Comparison of ENCODE assay signal across 17 cellular contexts in the genomic region with DNA sequence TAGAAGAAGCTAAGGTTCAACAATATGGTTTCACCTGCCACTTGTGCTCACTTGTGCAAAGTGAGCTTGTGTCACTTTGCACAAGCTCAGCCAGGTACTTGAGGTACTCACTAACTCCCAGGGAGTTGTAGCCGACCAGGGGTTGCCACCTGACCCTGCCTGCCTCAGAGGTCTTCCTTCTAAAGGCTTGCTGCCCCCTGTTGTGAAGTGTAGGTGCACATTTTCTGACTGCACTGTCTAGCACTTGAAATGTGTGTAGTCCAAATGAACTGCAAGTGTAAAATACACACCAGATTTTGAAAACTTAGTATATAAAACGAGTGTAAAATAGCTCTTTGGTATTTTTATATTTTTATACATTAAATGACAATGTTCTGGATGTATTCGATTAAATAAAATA.
DNase-seq lines count a peak whose midpoint lies in the region; ATAC-seq, FAIRE-seq and TF ChIP-seq lines count a peak whose summit lies in the region.
"Had no signal": no experiment of that assay in that cellular context is flagged by ENCODE, and none has a peak within 500 bp of the region (broad histone marks: within the 10 kb centered on the region; RNA-seq: fewer than 3 reads in every experiment).

No MANE protein-coding gene starts in this region.

- H3K9me3 ChIP-seq in OCI-LY1 (ENCODE audit: low read length) (no peaks in the 10 kb centered on the region), endothelial cell of umbilical vein (replicated peaks; ENCODE audit: control insufficient read depth, insufficient read depth, low read length) (no peaks in the 10 kb centered on the region)

- ATAC-seq in activated CD4-positive, alpha-beta T cell treated with anti-CD3 and anti-CD28 coated beads for 36 hours, result peak; percentile 36
- ATAC-seq: T-helper 17 cell had no signal

- no peak overlapping the region for H2AFZ ChIP-seq in OCI-LY1 (ENCODE audit: low read length)
- H2AFZ ChIP-seq in endothelial cell of umbilical vein (ENCODE audit: low read depth, low read length), result no peak overlapping the region

- POLR2A ChIA-PET in activated CD4-positive, alpha-beta T cell treated with anti-CD3 and anti-CD28 coated beads for 36 hours (lab: Charles Lee), result no interaction called here
- POLR2A ChIA-PET in endothelial cell of umbilical vein (lab: Charles Lee), result no interaction called here

- intact Hi-C loops in activated CD4-positive, alpha-beta T cell treated with anti-CD3 and anti-CD28 coated beads for 36 hours (cut with DNase I, micrococcal nuclease), result no loop called here
- intact Hi-C loops in endothelial cell of umbilical vein (cut with micrococcal nuclease), result no loop called here

- H4K20me1 ChIP-seq in OCI-LY1 (ENCODE audit: insufficient read depth, low read length), result no peaks in the 10 kb centered on the region
- no peaks in the 10 kb centered on the region for H4K20me1 ChIP-seq in endothelial cell of umbilical vein (replicated peaks; ENCODE audit: control insufficient read depth, extremely low read depth, insufficient read depth, low read length)

- H3K27ac Mint-ChIP-seq in activated CD4-positive, alpha-beta T cell treated with anti-CD3 and anti-CD28 coated beads for 36 hours, result no peak overlapping the region
- no peak overlapping the region for H3K27ac Mint-ChIP-seq in immature natural killer cell
- H3K27ac Mint-ChIP-seq: CD4-positive, alpha-beta T cell; T-helper 17 cell had no signal

- H3K4me1 ChIP-seq in OCI-LY1 (ENCODE audit: insufficient read depth, low read length, severe bottlenecking) (peaks cover 80% of the 10 kb centered on the region), endothelial cell of umbilical vein (ENCODE audit: control insufficient read depth, extremely low read depth, insufficient read depth, low read length) (peaks cover 16% of the 10 kb centered on the region)

- H3K9ac ChIP-seq in OCI-LY1 (ENCODE audit: low read length) (peak overlapping the region; percentile 48), endothelial cell of umbilical vein (replicated peaks; ENCODE audit: extremely low read depth, insufficient read depth, low read length) (no peak overlapping the region)

- FAIRE-seq in endothelial cell of umbilical vein (lab: Jason Lieb, UNC), result no peak
- FAIRE-seq: HTR-8/SVneo had no signal

- H3K79me2 ChIP-seq in OCI-LY1 (ENCODE audit: insufficient read depth, low read length) (no peaks in the 10 kb centered on the region), endothelial cell of umbilical vein (ENCODE audit: control insufficient read depth, insufficient read depth, low read length) (no peaks in the 10 kb centered on the region)

- H3K36me3 Mint-ChIP-seq in activated CD4-positive, alpha-beta T cell treated with anti-CD3 and anti-CD28 coated beads for 36 hours (ENCODE audit: low read depth), result no peaks in the 10 kb centered on the region
- no peaks in the 10 kb centered on the region for H3K36me3 Mint-ChIP-seq in immature natural killer cell

- no peak for TF ChIP-seq POLR2A in endothelial cell of umbilical vein (IDR thresholded peaks at IDR 0.05; ENCODE audit: low read depth, low read length)

- no peak overlapping the region for H3K4me3 Mint-ChIP-seq in activated CD4-positive, alpha-beta T cell treated with anti-CD3 and anti-CD28 coated beads for 36 hours
- H3K4me3 Mint-ChIP-seq in immature natural killer cell, result no peak overlapping the region
- H3K4me3 Mint-ChIP-seq: CD4-positive, alpha-beta T cell; T-helper 17 cell had no signal

- TF ChIP-seq CTCF in OCI-LY1 (IDR thresholded peaks at IDR 0.05; ENCODE audit: low read length), result peak; percentile 80
- TF ChIP-seq CTCF in endothelial cell of umbilical vein (IDR thresholded peaks at IDR 0.05; ENCODE audit: extremely low read depth in 1 of 2, insufficient read depth in 1 of 2, low read depth in 1 of 2, low read length in 2 of 2), result no peak

- no peaks in the 10 kb centered on the region for H3K9me2 ChIP-seq in OCI-LY1 (ENCODE audit: low read depth, low read length)

- H3K36me3 ChIP-seq in OCI-LY1 (ENCODE audit: insufficient read depth, low read length), result no peaks in the 10 kb centered on the region
- H3K36me3 ChIP-seq in endothelial cell of umbilical vein (ENCODE audit: control insufficient read depth in 2 of 2, extremely low read depth in 1 of 2, insufficient read depth in 2 of 2, low read length in 2 of 2), result no peaks in the 10 kb centered on the region

- H3F3A ChIP-seq in OCI-LY1 (ENCODE audit: insufficient read depth, low read length), result no peaks in the 10 kb centered on the region

- H3K4me2 ChIP-seq in OCI-LY1 (ENCODE audit: low read length), result peak overlapping the region; percentile 14; the same call in 1 of the 2 replicates
- H3K4me2 ChIP-seq in endothelial cell of umbilical vein (ENCODE audit: insufficient read depth, low read length), result no peak overlapping the region

- CTCF ChIA-PET in activated CD4-positive, alpha-beta T cell treated with anti-CD3 and anti-CD28 coated beads for 36 hours (lab: Charles Lee), result interaction anchor here (1.0 kb wide), 1 partner anchor 12 kb away, joined by 3 read pairs; no protein-coding TSS in a partner anchor
- CTCF ChIA-PET in endothelial cell of umbilical vein (lab: Charles Lee), result interaction anchor here (0.7 to 1.0 kb wide), 3 partner anchors 9 to 280 kb away, joined by 3 to 4 read pairs (median 3); no protein-coding TSS in a partner anchor

- H3K9me1 ChIP-seq in endothelial cell of umbilical vein (replicated peaks; ENCODE audit: control insufficient read depth, extremely low read depth, insufficient read depth, low read length), result no peaks in the 10 kb centered on the region

- dilution Hi-C loops in endothelial cell of umbilical vein (cut with MboI; ENCODE audit: extremely low pct_ligation_motif_present, low sequenced_read_pairs), result no loop called here

- H3K27me3 ChIP-seq in OCI-LY1 (ENCODE audit: insufficient read depth, low read length), result no peaks in the 10 kb centered on the region
- peaks cover 12% of the 10 kb centered on the region in 2 experiments for H3K27me3 ChIP-seq in endothelial cell of umbilical vein (ENCODE audit: control insufficient read depth in 2 of 2, insufficient read depth in 2 of 2, low read length in 2 of 2)

- BruUV-seq in endothelial cell of umbilical vein (replicated peaks; lab: Mats Ljungman, UMichigan), result no TSS peak

- H3K27ac ChIP-seq in OCI-LY1 (ENCODE audit: low read depth, low read length, poor library complexity, severe bottlenecking) (peak overlapping the region; percentile 84), endothelial cell of umbilical vein (ENCODE audit: insufficient read depth, low read depth, low read length) (no peak overlapping the region)

- DNase-seq in activated CD4-positive, alpha-beta T cell treated with anti-CD3 and anti-CD28 coated beads for 36 hours, result no peak
- no peak for DNase-seq in activated CD4-positive, alpha-beta T cell treated with anti-CD3 and anti-CD28 coated beads for 4 hours
- DNase-seq in endothelial cell of umbilical vein (ENCODE audit: low read depth, low spot score) (peak; percentile 13), NCI-H446 treated with DMSO at 0.1 percent for 48 hours (lab: John Stamatoyannopoulos, UW) (no peak), immature natural killer cell (no peak)
- DNase-seq in central memory CD4-positive, alpha-beta T cell, result no peak
- DNase-seq: ACHN; Calu3; CD4-positive, alpha-beta T cell; HCEC 1CT; NCI-H1092; NCI-H1930; NCI-H524 treated with DMSO at 0.1 percent for 48 hours; Right ventricle myocardium superior; T-helper 17 cell had no signal

- peaks cover 9% of the 10 kb centered on the region for H3K27me3 Mint-ChIP-seq in activated CD4-positive, alpha-beta T cell treated with anti-CD3 and anti-CD28 coated beads for 36 hours
- H3K27me3 Mint-ChIP-seq in immature natural killer cell (ENCODE audit: low read depth in 3 of 3), result peaks cover 2 to 4% (median 2%) of the 10 kb centered on the region in 3 donors
- H3K27me3 Mint-ChIP-seq: CD4-positive, alpha-beta T cell had no signal

- H3K4me1 Mint-ChIP-seq in activated CD4-positive, alpha-beta T cell treated with anti-CD3 and anti-CD28 coated beads for 36 hours, result peaks cover 8% of the 10 kb centered on the region
- peaks cover 0 to 6% of the 10 kb centered on the region in 2 donors for H3K4me1 Mint-ChIP-seq in immature natural killer cell

- H3K4me3 ChIP-seq in OCI-LY1 (ENCODE audit: low read depth, low read length, poor library complexity, severe bottlenecking), result no peak overlapping the region
- no peak overlapping the region for H3K4me3 ChIP-seq in endothelial cell of umbilical vein (replicated peaks in 1 of 3; ENCODE audit: insufficient read depth in 1 of 3, low read depth in 1 of 3, low read length in 3 of 3)

- H3K9me3 Mint-ChIP-seq in activated CD4-positive, alpha-beta T cell treated with anti-CD3 and anti-CD28 coated beads for 36 hours (ENCODE audit: low read depth), result no peaks in the 10 kb centered on the region
- no peaks in the 10 kb centered on the region for H3K9me3 Mint-ChIP-seq in immature natural killer cell
- H3K9me3 Mint-ChIP-seq: CD4-positive, alpha-beta T cell had no signal

TF ChIP-seq in endothelial cell of umbilical vein, 7 proteins besides CTCF, POLR2A, EP300 and RAD21:
- TF ChIP-seq GATA2 (IDR thresholded peaks at IDR 0.05; ENCODE audit: insufficient read depth, insufficient read length, low read depth, low read length), result no peak
- TF ChIP-seq, protein P1, sequence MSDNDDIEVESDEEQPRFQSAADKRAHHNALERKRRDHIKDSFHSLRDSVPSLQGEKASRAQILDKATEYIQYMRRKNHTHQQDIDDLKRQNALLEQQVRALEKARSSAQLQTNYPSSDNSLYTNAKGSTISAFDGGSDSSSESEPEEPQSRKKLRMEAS (IDR thresholded peaks at IDR 0.05; ENCODE audit: insufficient read depth, insufficient read length), result no peak
- TF ChIP-seq MYC (IDR thresholded peaks at IDR 0.05; ENCODE audit: low read depth, low read length), result no peak
- no peak for TF ChIP-seq FOS (IDR thresholded peaks at IDR 0.05; ENCODE audit: borderline replicate concordance, insufficient read depth, low read length)
